ENCODE assay signal across 9 cellular contexts in genomic region chr21:37380349-37381323, GRCh38. TPM values are rescaled to one million over a fixed set of nuclear protein-coding genes. Genes with fewer than 3 reads are reported as not detected.
A peak's percentile ranks its signal among the peaks of the same experiment; 100 is the strongest.
DNase-seq lines count a peak whose midpoint lies in the region; ATAC-seq and TF ChIP-seq lines count a peak whose summit lies in the region.
"Had no signal": no experiment of that assay in that cellular context is flagged by ENCODE, and none has a peak within 500 bp of the region (broad histone marks: within the 10 kb centered on the region; RNA-seq: fewer than 3 reads in every experiment).

No MANE protein-coding gene starts in this region.

- no peak for TF ChIP-seq CTCF in Calu3 (IDR thresholded peaks at IDR 0.05; ENCODE audit: unreplicated experiment)

- H3K36me3 Mint-ChIP-seq in Calu3 (ENCODE audit: insufficient read depth, unreplicated experiment), result peaks cover 5% of the 10 kb centered on the region
- H3K36me3 Mint-ChIP-seq in dendritic cell treated with granulocyte-macrophage colony-stimulating factor and Interleukin-4, amounts not matched to agents 40 ng/mL and 50 ng/mL, for 4 days (ENCODE audit: low read depth), result peaks cover 8% of the 10 kb centered on the region
- peaks cover 0 to 16% of the 10 kb centered on the region in 2 donors for H3K36me3 Mint-ChIP-seq in naive B cell

- H3K4me1 Mint-ChIP-seq in Calu3 (ENCODE audit: low read depth, unreplicated experiment) (peaks cover 39% of the 10 kb centered on the region), naive B cell (peaks cover 70 to 92% (median 84%) of the 10 kb centered on the region in 3 donors)
- H3K4me1 Mint-ChIP-seq in dendritic cell treated with granulocyte-macrophage colony-stimulating factor and Interleukin-4, amounts not matched to agents 40 ng/mL and 50 ng/mL, for 4 days (ENCODE audit: low read depth), result peaks cover 77% of the 10 kb centered on the region

- ATAC-seq in naive B cell (ENCODE audit: low read depth in 2 of 2), result no peak
- ATAC-seq in HG02763 (IDR thresholded peaks at IDR 0.05; ENCODE audit: unreplicated experiment), result no peak

- H3K27me3 Mint-ChIP-seq in Calu3 (ENCODE audit: unreplicated experiment) (no peaks in the 10 kb centered on the region), naive B cell (no peaks in the 10 kb centered on the region)
- no peaks in the 10 kb centered on the region for H3K27me3 Mint-ChIP-seq in dendritic cell treated with granulocyte-macrophage colony-stimulating factor and Interleukin-4, amounts not matched to agents 40 ng/mL and 50 ng/mL, for 4 days

- intact Hi-C loops in Calu3 (cut with micrococcal nuclease; ENCODE audit: unreplicated experiment), result no loop called here
- intact Hi-C loops in dendritic cell treated with granulocyte-macrophage colony-stimulating factor and Interleukin-4, amounts not matched to agents 40 ng/mL and 50 ng/mL, for 4 days (cut with micrococcal nuclease), result no loop called here

- H3K4me3 Mint-ChIP-seq in Calu3 (ENCODE audit: low read depth, unreplicated experiment) (no peak overlapping the region), naive B cell (peak overlapping the region in 7 of 8 donors; percentile 0 to 45 (median 33))
- H3K4me3 Mint-ChIP-seq in dendritic cell treated with granulocyte-macrophage colony-stimulating factor and Interleukin-4, amounts not matched to agents 40 ng/mL and 50 ng/mL, for 4 days, result no peak overlapping the region

- no TSS peak for BruUV-seq in Calu3 (replicated peaks; lab: Mats Ljungman, UMichigan)

- DNase-seq in Calu3 (no peak), NCI-H1694 (lab: John Stamatoyannopoulos, UW) (peak; percentile 86), naive B cell (no peak), UCSD-AML1 (lab: John Stamatoyannopoulos, UW; ENCODE audit: unreplicated experiment) (no peak), T-helper 9 cell (no peak)
- no peak for DNase-seq in activated CD8-positive, alpha-beta memory T cell treated with anti-CD3 and anti-CD28 coated beads for 24 hours
- DNase-seq: GOT3 had no signal

- no peaks in the 10 kb centered on the region for H3K9me3 Mint-ChIP-seq in Calu3 (ENCODE audit: low read depth, unreplicated experiment)
- H3K9me3 Mint-ChIP-seq in dendritic cell treated with granulocyte-macrophage colony-stimulating factor and Interleukin-4, amounts not matched to agents 40 ng/mL and 50 ng/mL, for 4 days, result no peaks in the 10 kb centered on the region
- H3K9me3 Mint-ChIP-seq in naive B cell, result peaks cover 0 to 9% (median 6%) of the 10 kb centered on the region in 7 donors

- peak overlapping the region; percentile 20 for H3K27ac Mint-ChIP-seq in Calu3 (ENCODE audit: unreplicated experiment)
- peak overlapping the region; percentile 35 for H3K27ac Mint-ChIP-seq in dendritic cell treated with granulocyte-macrophage colony-stimulating factor and Interleukin-4, amounts not matched to agents 40 ng/mL and 50 ng/mL, for 4 days
- peak overlapping the region in 3 of 6 donors; percentile 14 to 64 (median 28) for H3K27ac Mint-ChIP-seq in naive B cell

- CTCF ChIA-PET in Calu3 (lab: Charles Lee), result no interaction called here

RNA-seq across cellular contexts. Expression of gene DYRK1A, which starts 14.1 kb away (rescaled TPM):
- 45.4 and 45.6 TPM in 2 replicates for total RNA-seq in Calu3 (2022)
- polyA plus RNA-seq in naive B cell (ENCODE audit: low read depth in 6 of 6), result 10 to 100 TPM in 3 of 6 donors, 1 to 10 TPM in 3; 5.9 to 14.3 (median 10.2) TPM

Comparison
In these comparisons a context has a peak if more than half of its experiments do, and no peak if none do; other contexts are left out.
1. H3K4me3 Mint-ChIP-seq: peak in naive B cell (7 of 8); none in Calu3 (single experiment) and dendritic cell treated with granulocyte-macrophage colony-stimulating factor and Interleukin-4, amounts not matched to agents 40 ng/mL and 50 ng/mL, for 4 days (single experiment).